8 cellular contexts compared by ENCODE assay signal in the genomic region with DNA sequence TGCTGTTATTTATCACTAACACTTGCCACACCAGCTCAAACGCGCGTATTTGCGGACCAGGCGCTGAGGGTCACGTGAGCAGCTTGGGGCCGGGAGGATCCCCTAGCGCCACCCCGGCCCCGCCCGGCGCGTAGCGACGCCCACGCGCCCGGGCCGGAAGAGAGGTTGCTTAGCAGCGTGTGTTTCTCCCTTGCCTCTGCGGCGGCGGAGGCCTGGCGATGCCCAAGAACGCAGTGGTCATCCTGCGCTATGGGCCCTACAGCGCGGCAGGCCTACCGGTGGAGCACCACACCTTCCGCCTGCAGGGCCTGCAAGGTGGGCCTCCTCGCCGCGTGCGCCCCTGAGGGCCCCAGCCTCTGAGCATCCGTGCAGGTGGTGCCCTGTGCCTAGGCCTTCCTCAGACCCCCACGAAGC. TPM values are rescaled to one million over a fixed set of nuclear protein-coding genes. Genes with fewer than 3 reads are reported as not detected.
DNase-seq lines count a peak whose midpoint lies in the region; ATAC-seq, FAIRE-seq and TF ChIP-seq lines count a peak whose summit lies in the region.

A gene with protein sequence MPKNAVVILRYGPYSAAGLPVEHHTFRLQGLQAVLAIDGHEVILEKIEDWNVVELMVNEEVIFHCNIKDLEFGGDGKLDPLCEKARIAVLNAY (plus strand): TSS at position 172 of the 414 bp plus-strand sequence. CDS start 47 bp downstream, at position 219.

- no peak for TF ChIP-seq POLR2A in GM12892 (IDR thresholded peaks at IDR 0.05; ENCODE audit: low read depth, low read length)

- ATAC-seq in HG03342 (IDR thresholded peaks at IDR 0.05; ENCODE audit: unreplicated experiment) (peak; percentile 85), right cardiac atrium (peak; percentile 79 to 86), GM18520 (IDR thresholded peaks at IDR 0.05; ENCODE audit: unreplicated experiment) (no peak)
- ATAC-seq in activated T-helper 17 cell treated with anti-CD3 and anti-CD28 coated beads, Interleukin-2, amount 50 U/mL, for 72 hours (replicated peaks) = peak; percentile 53

- no peaks in the 10 kb centered on the region for H3K4me1 Mint-ChIP-seq in activated T-helper 17 cell treated with anti-CD3 and anti-CD28 coated beads, Interleukin-2, amount 50 U/mL, for 72 hours

- intact Hi-C loops in right cardiac atrium (cut with DNase I) = no loop called here

- WGBS in right cardiac atrium = 8% methylated on average over 36 of the region's 36 CpGs
- 10 to 16% (median 13%) methylated on average over 33 to 36 of the region's 36 CpGs for WGBS in small intestine, 3 donors

- H3K4me3 ChIP-seq in right cardiac atrium (ENCODE audit: low read length) (no peak within 1 kb of the TSS), small intestine (ENCODE audit: low read depth in 1 of 2, low read length in 2 of 2) (no peak within 1 kb of the TSS)

- no peak for FAIRE-seq in small intestine (lab: Jason Lieb, UNC)
- FAIRE-seq in GM12892 (lab: Jason Lieb, UNC) = no peak

- H3K27me3 Mint-ChIP-seq in activated T-helper 17 cell treated with anti-CD3 and anti-CD28 coated beads, Interleukin-2, amount 50 U/mL, for 72 hours = peaks cover 50% of the 10 kb centered on the region

- H3K9me3 ChIP-seq in right cardiac atrium (ENCODE audit: control insufficient read depth, low read length) (no peaks in the 10 kb centered on the region), small intestine (ENCODE audit: control insufficient read depth, low read depth) (no peaks in the 10 kb centered on the region)

- H3K36me3 Mint-ChIP-seq in activated T-helper 17 cell treated with anti-CD3 and anti-CD28 coated beads, Interleukin-2, amount 50 U/mL, for 72 hours (ENCODE audit: low read depth) = no peaks in the 10 kb centered on the region

- no peak within 1 kb of the TSS for H3K27ac Mint-ChIP-seq in activated T-helper 17 cell treated with anti-CD3 and anti-CD28 coated beads, Interleukin-2, amount 50 U/mL, for 72 hours

- H3K4me3 Mint-ChIP-seq in activated T-helper 17 cell treated with anti-CD3 and anti-CD28 coated beads, Interleukin-2, amount 50 U/mL, for 72 hours = no peak within 1 kb of the TSS

- H3K27me3 ChIP-seq in right cardiac atrium (ENCODE audit: control insufficient read depth, insufficient read depth) (no peaks in the 10 kb centered on the region), small intestine (ENCODE audit: control insufficient read depth in 2 of 2, insufficient read depth in 2 of 2, low read length in 2 of 2) (peaks cover 0 to 7% of the 10 kb centered on the region in 2 donors)

- H3K9me3 Mint-ChIP-seq in activated T-helper 17 cell treated with anti-CD3 and anti-CD28 coated beads, Interleukin-2, amount 50 U/mL, for 72 hours = peaks cover 11% of the 10 kb centered on the region

- H3K36me3 ChIP-seq in small intestine (ENCODE audit: control insufficient read depth in 2 of 2, insufficient read depth in 2 of 2, low read length in 2 of 2) = no peaks in the 10 kb centered on the region

- H3K27ac ChIP-seq in right cardiac atrium (ENCODE audit: low read length) (no peak within 1 kb of the TSS), small intestine (ENCODE audit: low read depth in 1 of 2, low read length in 1 of 2) (no peak within 1 kb of the TSS)

- H3K4me1 ChIP-seq in right cardiac atrium (ENCODE audit: control insufficient read depth, insufficient read depth, low read length) (no peaks in the 10 kb centered on the region), small intestine (ENCODE audit: control insufficient read depth in 2 of 2, insufficient read depth in 1 of 2, low read depth in 1 of 2, low read length in 1 of 2) (no peaks in the 10 kb centered on the region)

- peak; percentile 74 for DNase-seq in AG20443 (ENCODE audit: low spot score)
- DNase-seq in right cardiac atrium = peak in 2 of 3 donors; percentile 13 to 53
- DNase-seq in small intestine = peak; percentile 44
- DNase-seq in GM12892 (ENCODE audit: insufficient read length) = no peak
- DNase-seq in NCI-H1694 treated with DMSO at 0.1 percent for 48 hours (lab: John Stamatoyannopoulos, UW) = no peak

RNA-seq across cellular contexts. Expression of the gene that starts here (rescaled TPM):
- total RNA-seq in activated T-helper 17 cell treated with anti-CD3 and anti-CD28 coated beads, Interleukin-2, amount 50 U/mL, for 72 hours = not detected
- total RNA-seq in right cardiac atrium = not detected
- polyA plus RNA-seq in right cardiac atrium = not detected
- not detected for polyA plus RNA-seq in small intestine
- polyA plus RNA-seq in GM12892 (2012; ENCODE audit: missing spikeins) = not detected

Comparison
In these comparisons a context has a peak if more than half of its experiments do, and no peak if none do; other contexts are left out.
1. Peak in ATAC-seq in activated T-helper 17 cell treated with anti-CD3 and anti-CD28 coated beads, Interleukin-2, amount 50 U/mL, for 72 hours; RNA of the gene not detected or under 1 TPM.
2. Peak in DNase-seq and ATAC-seq in right cardiac atrium; RNA of the gene not detected or under 1 TPM.
3. Peak in DNase-seq in small intestine; RNA of the gene not detected or under 1 TPM.